Comparison of ENCODE assay signal across 1 cellular context in the genomic region with DNA sequence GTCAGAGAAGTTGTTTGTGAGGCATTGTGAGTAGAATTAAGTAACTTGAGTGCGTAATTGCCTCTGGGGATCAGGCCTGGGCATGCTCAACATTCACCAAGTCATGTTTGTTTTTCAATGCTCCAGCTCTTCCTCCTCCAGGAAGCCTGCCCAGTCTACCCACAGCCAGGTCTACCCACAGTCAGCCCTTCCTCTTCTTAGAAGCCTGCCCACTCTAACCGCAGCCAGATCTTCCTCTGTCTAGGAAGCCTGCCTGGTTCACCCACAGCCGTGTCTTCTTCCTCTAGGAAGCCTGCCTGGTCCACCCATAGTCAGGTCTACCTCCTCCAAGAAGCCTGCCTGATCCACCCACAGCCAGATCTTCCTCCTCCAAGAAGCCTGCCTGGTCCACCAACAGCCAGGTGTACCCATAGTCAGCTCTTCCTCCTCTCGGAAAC.
TF ChIP-seq lines count a peak whose summit lies in the region.

No MANE protein-coding gene starts in this region.

TF ChIP-seq in endothelial cell of umbilical vein, 7 proteins besides CTCF, POLR2A, EP300 and RAD21 (continued from another document):
- TF ChIP-seq JUN (IDR thresholded peaks at IDR 0.05; ENCODE audit: borderline replicate concordance, insufficient read depth, insufficient read length, low read depth) = no peak
- TF ChIP-seq MYC (IDR thresholded peaks at IDR 0.05; ENCODE audit: low read depth, low read length) = no peak
- no peak for TF ChIP-seq GATA2 (IDR thresholded peaks at IDR 0.05; ENCODE audit: insufficient read depth, insufficient read length, low read depth, low read length)
- TF ChIP-seq FOS (IDR thresholded peaks at IDR 0.05; ENCODE audit: borderline replicate concordance, insufficient read depth, low read length) = no peak
TF ChIP-seq in endothelial cell of umbilical vein: peak in this region for 0.
